28 cellular contexts compared by ENCODE assay signal in genomic region chr10:66222462-66223046, GRCh38.
"Had no signal": no experiment of that assay in that cellular context is flagged by ENCODE, and none has a peak within 500 bp of the region (broad histone marks: within the 10 kb centered on the region; RNA-seq: fewer than 3 reads in every experiment).

No MANE protein-coding gene starts in this region.

- H3K27ac ChIP-seq: colonic mucosa, epithelial cell of prostate, esophagus squamous epithelium, gastrocnemius medialis, heart right ventricle, left lung, lower lobe of right lung had no signal

- H3K4me3 Mint-ChIP-seq: dendritic cell treated with granulocyte-macrophage colony-stimulating factor and Interleukin-4, amounts not matched to agents 40 ng/mL and 50 ng/mL, for 4 days; effector memory CD8-positive, alpha-beta T cell; endodermal cell; memory B cell; naive thymus-derived CD4-positive, alpha-beta T cell had no signal

- ATAC-seq: effector memory CD8-positive, alpha-beta T cell; esophagus mucosa; gastrocnemius medialis; heart right ventricle; left cardiac atrium; left lung; left ventricle myocardium superior; lower lobe of right lung; naive thymus-derived CD4-positive, alpha-beta T cell had no signal

- H3K27me3 ChIP-seq: colonic mucosa, esophagus squamous epithelium, gastrocnemius medialis, heart right ventricle, left lung had no signal

- FAIRE-seq: endometrium, islet of Langerhans, keratinocyte had no signal

- H3K27me3 Mint-ChIP-seq: dendritic cell treated with granulocyte-macrophage colony-stimulating factor and Interleukin-4, amounts not matched to agents 40 ng/mL and 50 ng/mL, for 4 days; effector memory CD8-positive, alpha-beta T cell; memory B cell; naive thymus-derived CD4-positive, alpha-beta T cell had no signal

- H3K9me3 ChIP-seq: colonic mucosa, gastrocnemius medialis, lower lobe of right lung had no signal

- H3K4me1 Mint-ChIP-seq: endodermal cell; memory B cell; naive thymus-derived CD4-positive, alpha-beta T cell had no signal

- H3K27ac Mint-ChIP-seq: dendritic cell treated with granulocyte-macrophage colony-stimulating factor and Interleukin-4, amounts not matched to agents 40 ng/mL and 50 ng/mL, for 4 days; effector memory CD8-positive, alpha-beta T cell; endodermal cell; memory B cell; naive thymus-derived CD4-positive, alpha-beta T cell had no signal

- H3K36me3 Mint-ChIP-seq: memory B cell; naive thymus-derived CD4-positive, alpha-beta T cell had no signal

- H3K4me3 ChIP-seq: colonic mucosa, esophagus squamous epithelium, gastrocnemius medialis, heart right ventricle, left lung, lower lobe of right lung had no signal

- H3K36me3 ChIP-seq: colonic mucosa, esophagus squamous epithelium, gastrocnemius medialis, heart right ventricle, left lung, lower lobe of right lung had no signal

- DNase-seq: colonic mucosa; cortex of kidney; effector CD8-positive, alpha-beta T cell; effector memory CD8-positive, alpha-beta T cell; endodermal cell; erythroblast; esophagus squamous epithelium; foreskin fibroblast; foreskin melanocyte; gastrocnemius medialis; glutamatergic neuron; head of caudate nucleus; heart right ventricle; hippocampal formation; left cardiac atrium; left lung; left ventricle myocardium superior; lower lobe of right lung; mesendoderm; midbrain; naive thymus-derived CD4-positive, alpha-beta T cell had no signal

- H3K4me1 ChIP-seq: colonic mucosa, esophagus squamous epithelium, gastrocnemius medialis, heart right ventricle, left lung, lower lobe of right lung had no signal
